In the genomic region with DNA sequence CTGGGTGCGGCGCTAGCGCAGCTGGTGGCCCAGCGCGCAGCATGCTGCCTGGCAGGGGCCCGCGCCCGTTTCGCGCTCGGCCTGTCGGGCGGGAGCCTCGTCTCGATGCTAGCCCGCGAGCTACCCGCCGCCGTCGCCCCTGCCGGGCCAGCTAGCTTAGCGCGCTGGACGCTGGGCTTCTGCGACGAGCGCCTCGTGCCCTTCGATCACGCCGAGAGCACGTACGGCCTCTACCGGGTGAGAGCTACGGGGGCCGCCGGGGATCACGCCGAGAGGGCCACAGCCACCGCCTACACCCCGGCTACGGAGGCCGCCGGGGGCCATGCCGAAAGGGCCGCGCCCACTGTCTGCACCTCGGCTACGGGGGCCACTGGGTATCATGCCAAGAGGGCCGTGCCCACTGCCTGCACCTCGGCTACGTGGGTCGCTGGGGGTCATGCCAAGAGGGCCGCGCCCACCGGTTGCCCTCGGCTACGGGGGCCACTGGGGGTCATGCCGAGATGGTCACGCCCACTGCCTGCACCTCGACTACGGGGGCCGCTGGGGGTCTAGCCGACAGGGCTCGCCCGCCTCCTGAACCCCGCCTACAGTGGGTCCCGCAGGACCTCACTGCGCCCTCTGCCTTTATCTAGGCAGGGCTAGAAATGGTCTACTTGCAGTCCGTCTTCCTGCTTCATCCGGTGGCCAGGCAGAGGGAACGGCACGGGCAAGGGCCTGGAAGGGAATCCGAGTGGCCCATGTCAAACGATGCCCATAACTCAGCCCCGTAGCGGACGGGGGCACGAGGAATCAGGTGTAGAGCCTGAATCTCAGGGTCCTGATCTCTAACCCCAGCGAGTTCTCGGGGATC, we compare ENCODE assay signal across 1 cellular context.
TF ChIP-seq lines count a peak whose summit lies in the region.

No MANE protein-coding gene starts in this region.

TF ChIP-seq in K562, 482 proteins besides CTCF, POLR2A, EP300 and RAD21 (continued from another document and continues in another):
- TF ChIP-seq, protein P1, sequence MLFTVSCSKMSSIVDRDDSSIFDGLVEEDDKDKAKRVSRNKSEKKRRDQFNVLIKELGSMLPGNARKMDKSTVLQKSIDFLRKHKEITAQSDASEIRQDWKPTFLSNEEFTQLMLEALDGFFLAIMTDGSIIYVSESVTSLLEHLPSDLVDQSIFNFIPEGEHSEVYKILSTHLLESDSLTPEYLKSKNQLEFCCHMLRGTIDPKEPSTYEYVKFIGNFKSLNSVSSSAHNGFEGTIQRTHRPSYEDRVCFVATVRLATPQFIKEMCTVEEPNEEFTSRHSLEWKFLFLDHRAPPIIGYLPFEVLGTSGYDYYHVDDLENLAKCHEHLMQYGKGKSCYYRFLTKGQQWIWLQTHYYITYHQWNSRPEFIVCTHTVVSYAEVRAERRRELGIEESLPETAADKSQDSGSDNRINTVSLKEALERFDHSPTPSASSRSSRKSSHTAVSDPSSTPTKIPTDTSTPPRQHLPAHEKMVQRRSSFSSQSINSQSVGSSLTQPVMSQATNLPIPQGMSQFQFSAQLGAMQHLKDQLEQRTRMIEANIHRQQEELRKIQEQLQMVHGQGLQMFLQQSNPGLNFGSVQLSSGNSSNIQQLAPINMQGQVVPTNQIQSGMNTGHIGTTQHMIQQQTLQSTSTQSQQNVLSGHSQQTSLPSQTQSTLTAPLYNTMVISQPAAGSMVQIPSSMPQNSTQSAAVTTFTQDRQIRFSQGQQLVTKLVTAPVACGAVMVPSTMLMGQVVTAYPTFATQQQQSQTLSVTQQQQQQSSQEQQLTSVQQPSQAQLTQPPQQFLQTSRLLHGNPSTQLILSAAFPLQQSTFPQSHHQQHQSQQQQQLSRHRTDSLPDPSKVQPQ (CRISPR knock-in tag; IDR thresholded peaks at IDR 0.05; ENCODE audit: borderline replicate concordance), result no peak
- no peak for TF ChIP-seq ZNF212 (CRISPR knock-in tag; IDR thresholded peaks at IDR 0.05)
- no peak for TF ChIP-seq NR2F6 (CRISPR knock-in tag; IDR thresholded peaks at IDR 0.05)
- no peak for TF ChIP-seq THRAP3 (IDR thresholded peaks at IDR 0.05; ENCODE audit: borderline replicate concordance)
- peak; percentile 85 for TF ChIP-seq TGIF2 (CRISPR knock-in tag; IDR thresholded peaks at IDR 0.05)
- no peak for TF ChIP-seq ZEB2 (IDR thresholded peaks at IDR 0.05)
- TF ChIP-seq SRSF7 (optimal IDR thresholded peaks at IDR 0.05; ENCODE audit: low read depth, low read length), result no peak
- no peak for TF ChIP-seq ZNF140 (CRISPR knock-in tag; IDR thresholded peaks at IDR 0.05)
- TF ChIP-seq MED1 (CRISPR knock-in tag; IDR thresholded peaks at IDR 0.05; ENCODE audit: borderline replicate concordance), result no peak
- TF ChIP-seq HCFC1 (IDR thresholded peaks at IDR 0.05; ENCODE audit: low read depth, low read length), result peak; percentile 57
- TF ChIP-seq, protein P2, sequence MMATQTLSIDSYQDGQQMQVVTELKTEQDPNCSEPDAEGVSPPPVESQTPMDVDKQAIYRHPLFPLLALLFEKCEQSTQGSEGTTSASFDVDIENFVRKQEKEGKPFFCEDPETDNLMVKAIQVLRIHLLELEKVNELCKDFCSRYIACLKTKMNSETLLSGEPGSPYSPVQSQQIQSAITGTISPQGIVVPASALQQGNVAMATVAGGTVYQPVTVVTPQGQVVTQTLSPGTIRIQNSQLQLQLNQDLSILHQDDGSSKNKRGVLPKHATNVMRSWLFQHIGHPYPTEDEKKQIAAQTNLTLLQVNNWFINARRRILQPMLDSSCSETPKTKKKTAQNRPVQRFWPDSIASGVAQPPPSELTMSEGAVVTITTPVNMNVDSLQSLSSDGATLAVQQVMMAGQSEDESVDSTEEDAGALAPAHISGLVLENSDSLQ (IDR thresholded peaks at IDR 0.05), result no peak
- TF ChIP-seq, protein P3, sequence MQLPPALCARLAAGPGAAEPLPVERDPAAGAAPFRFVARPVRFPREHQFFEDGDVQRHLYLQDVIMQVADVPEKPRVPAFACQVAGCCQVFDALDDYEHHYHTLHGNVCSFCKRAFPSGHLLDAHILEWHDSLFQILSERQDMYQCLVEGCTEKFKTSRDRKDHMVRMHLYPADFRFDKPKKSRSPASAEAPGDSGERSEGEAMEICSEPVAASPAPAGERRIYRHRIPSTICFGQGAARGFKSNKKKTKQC (CRISPR knock-in tag; IDR thresholded peaks at IDR 0.05), result peak; percentile 87; the same call in 1 of the 2 replicates
- TF ChIP-seq POLR2H (tag; IDR thresholded peaks at IDR 0.05; ENCODE audit: low read depth), result peak; percentile 58; the same call in 1 of the 2 replicates
- TF ChIP-seq ZNF311 (CRISPR knock-in tag; IDR thresholded peaks at IDR 0.05), result no peak
- TF ChIP-seq, protein P4, sequence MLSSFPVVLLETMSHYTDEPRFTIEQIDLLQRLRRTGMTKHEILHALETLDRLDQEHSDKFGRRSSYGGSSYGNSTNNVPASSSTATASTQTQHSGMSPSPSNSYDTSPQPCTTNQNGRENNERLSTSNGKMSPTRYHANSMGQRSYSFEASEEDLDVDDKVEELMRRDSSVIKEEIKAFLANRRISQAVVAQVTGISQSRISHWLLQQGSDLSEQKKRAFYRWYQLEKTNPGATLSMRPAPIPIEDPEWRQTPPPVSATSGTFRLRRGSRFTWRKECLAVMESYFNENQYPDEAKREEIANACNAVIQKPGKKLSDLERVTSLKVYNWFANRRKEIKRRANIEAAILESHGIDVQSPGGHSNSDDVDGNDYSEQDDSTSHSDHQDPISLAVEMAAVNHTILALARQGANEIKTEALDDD (IDR thresholded peaks at IDR 0.05), result no peak
- TF ChIP-seq YY1 (IDR thresholded peaks at IDR 0.05; ENCODE audit: borderline replicate concordance in 1 of 3, control insufficient read depth in 1 of 3, extremely low read depth in 1 of 3, insufficient read depth in 3 of 3, insufficient read length in 1 of 3, insufficient replicate concordance in 2 of 3, low read depth in 1 of 3, low read length in 2 of 3), result peak in 1 of 3 experiments; percentile 22
- no peak for TF ChIP-seq HNRNPLL (IDR thresholded peaks at IDR 0.05; ENCODE audit: low read depth, low read length, poor library complexity, severe bottlenecking)
- TF ChIP-seq, protein P5, sequence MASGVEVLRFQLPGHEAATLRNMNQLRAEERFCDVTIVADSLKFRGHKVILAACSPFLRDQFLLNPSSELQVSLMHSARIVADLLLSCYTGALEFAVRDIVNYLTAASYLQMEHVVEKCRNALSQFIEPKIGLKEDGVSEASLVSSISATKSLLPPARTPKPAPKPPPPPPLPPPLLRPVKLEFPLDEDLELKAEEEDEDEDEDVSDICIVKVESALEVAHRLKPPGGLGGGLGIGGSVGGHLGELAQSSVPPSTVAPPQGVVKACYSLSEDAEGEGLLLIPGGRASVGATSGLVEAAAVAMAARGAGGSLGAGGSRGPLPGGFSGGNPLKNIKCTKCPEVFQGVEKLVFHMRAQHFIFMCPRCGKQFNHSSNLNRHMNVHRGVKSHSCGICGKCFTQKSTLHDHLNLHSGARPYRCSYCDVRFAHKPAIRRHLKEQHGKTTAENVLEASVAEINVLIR (CRISPR knock-in tag; IDR thresholded peaks at IDR 0.05), result no peak
- TF ChIP-seq PYGO2 (tag; IDR thresholded peaks at IDR 0.05), result no peak
- peak; percentile 41; the same call in 1 of the 2 replicates for TF ChIP-seq NFRKB (IDR thresholded peaks at IDR 0.05; ENCODE audit: low read depth)
- TF ChIP-seq ZNF217 (CRISPR knock-in tag; IDR thresholded peaks at IDR 0.05), result no peak
- no peak for TF ChIP-seq ZFP30 (CRISPR knock-in tag; IDR thresholded peaks at IDR 0.05; ENCODE audit: borderline replicate concordance)
- no peak; the same call in 1 of the 2 replicates for TF ChIP-seq RAD51 (IDR thresholded peaks at IDR 0.05; ENCODE audit: borderline replicate concordance, low read depth)
- no peak for TF ChIP-seq SRF (CRISPR knock-in tag; IDR thresholded peaks at IDR 0.05)
- peak; percentile 69; the same call in 1 of the 2 replicates for TF ChIP-seq MYNN (IDR thresholded peaks at IDR 0.05)
- no peak for TF ChIP-seq MYNN (CRISPR knock-in tag; IDR thresholded peaks at IDR 0.05)
- TF ChIP-seq POLR3A (IDR thresholded peaks at IDR 0.05; ENCODE audit: borderline replicate concordance, extremely low read depth, insufficient read depth, insufficient read length), result no peak
- TF ChIP-seq XRCC4 (IDR thresholded peaks at IDR 0.05; ENCODE audit: extremely low read depth, insufficient read depth, insufficient read length), result no peak
- peak; percentile 79 for TF ChIP-seq ZNF12 (CRISPR knock-in tag; IDR thresholded peaks at IDR 0.05)
- no peak for TF ChIP-seq ZFPM2 (CRISPR knock-in tag; IDR thresholded peaks at IDR 0.05)
- TF ChIP-seq MTA3 (IDR thresholded peaks at IDR 0.05; ENCODE audit: borderline replicate concordance), result peak; percentile 100
- TF ChIP-seq OTX1 (CRISPR knock-in tag; IDR thresholded peaks at IDR 0.05), result no peak
- TF ChIP-seq TAL1 (IDR thresholded peaks at IDR 0.05), result no peak
- TF ChIP-seq POU5F1 (IDR thresholded peaks at IDR 0.05; ENCODE audit: borderline replicate concordance, low read depth, low read length, partially characterized antibody), result peak; percentile 86
- TF ChIP-seq, protein P6, sequence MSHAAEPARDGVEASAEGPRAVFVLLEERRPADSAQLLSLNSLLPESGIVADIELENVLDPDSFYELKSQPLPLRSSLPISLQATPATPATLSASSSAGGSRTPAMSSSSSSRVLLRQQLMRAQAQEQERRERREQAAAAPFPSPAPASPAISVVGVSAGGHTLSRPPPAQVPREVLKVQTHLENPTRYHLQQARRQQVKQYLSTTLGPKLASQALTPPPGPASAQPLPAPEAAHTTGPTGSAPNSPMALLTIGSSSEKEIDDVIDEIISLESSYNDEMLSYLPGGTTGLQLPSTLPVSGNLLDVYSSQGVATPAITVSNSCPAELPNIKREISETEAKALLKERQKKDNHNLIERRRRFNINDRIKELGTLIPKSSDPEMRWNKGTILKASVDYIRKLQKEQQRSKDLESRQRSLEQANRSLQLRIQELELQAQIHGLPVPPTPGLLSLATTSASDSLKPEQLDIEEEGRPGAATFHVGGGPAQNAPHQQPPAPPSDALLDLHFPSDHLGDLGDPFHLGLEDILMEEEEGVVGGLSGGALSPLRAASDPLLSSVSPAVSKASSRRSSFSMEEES (CRISPR knock-in tag; IDR thresholded peaks at IDR 0.05), result no peak
- no peak for TF ChIP-seq CHD4 (IDR thresholded peaks at IDR 0.05; ENCODE audit: insufficient read depth, insufficient replicate concordance, low read depth, low read length, poor library complexity, severe bottlenecking)
- no peak for TF ChIP-seq NFE2 (IDR thresholded peaks at IDR 0.05; ENCODE audit: low read depth)
- 0 out of 2 replicates have a peak, but pooled peaks have one; percentile 50 for TF ChIP-seq HDGF (IDR thresholded peaks at IDR 0.05)
- no peak for TF ChIP-seq CBX2 (IDR thresholded peaks at IDR 0.05; ENCODE audit: insufficient read depth, low read length, poor library complexity, severe bottlenecking)
- TF ChIP-seq HDAC1 (IDR thresholded peaks at IDR 0.05), result peak in 1 of 2 experiments; percentile 83; a peak in 2 of 4 replicates
- TF ChIP-seq NELFE (IDR thresholded peaks at IDR 0.05; ENCODE audit: insufficient read depth, insufficient read length), result no peak
- TF ChIP-seq CREB1 (IDR thresholded peaks at IDR 0.05), result peak; percentile 33; the same call in 1 of the 2 replicates
- peak; percentile 69 for TF ChIP-seq CREB1 (CRISPR knock-in tag; IDR thresholded peaks at IDR 0.05)
- TF ChIP-seq HDAC2 (IDR thresholded peaks at IDR 0.05), result 0 out of 2 replicates have a peak, but pooled peaks have one; percentile 43
- TF ChIP-seq CEBPB (tag; IDR thresholded peaks at IDR 0.05), result no peak
- TF ChIP-seq, protein P7, sequence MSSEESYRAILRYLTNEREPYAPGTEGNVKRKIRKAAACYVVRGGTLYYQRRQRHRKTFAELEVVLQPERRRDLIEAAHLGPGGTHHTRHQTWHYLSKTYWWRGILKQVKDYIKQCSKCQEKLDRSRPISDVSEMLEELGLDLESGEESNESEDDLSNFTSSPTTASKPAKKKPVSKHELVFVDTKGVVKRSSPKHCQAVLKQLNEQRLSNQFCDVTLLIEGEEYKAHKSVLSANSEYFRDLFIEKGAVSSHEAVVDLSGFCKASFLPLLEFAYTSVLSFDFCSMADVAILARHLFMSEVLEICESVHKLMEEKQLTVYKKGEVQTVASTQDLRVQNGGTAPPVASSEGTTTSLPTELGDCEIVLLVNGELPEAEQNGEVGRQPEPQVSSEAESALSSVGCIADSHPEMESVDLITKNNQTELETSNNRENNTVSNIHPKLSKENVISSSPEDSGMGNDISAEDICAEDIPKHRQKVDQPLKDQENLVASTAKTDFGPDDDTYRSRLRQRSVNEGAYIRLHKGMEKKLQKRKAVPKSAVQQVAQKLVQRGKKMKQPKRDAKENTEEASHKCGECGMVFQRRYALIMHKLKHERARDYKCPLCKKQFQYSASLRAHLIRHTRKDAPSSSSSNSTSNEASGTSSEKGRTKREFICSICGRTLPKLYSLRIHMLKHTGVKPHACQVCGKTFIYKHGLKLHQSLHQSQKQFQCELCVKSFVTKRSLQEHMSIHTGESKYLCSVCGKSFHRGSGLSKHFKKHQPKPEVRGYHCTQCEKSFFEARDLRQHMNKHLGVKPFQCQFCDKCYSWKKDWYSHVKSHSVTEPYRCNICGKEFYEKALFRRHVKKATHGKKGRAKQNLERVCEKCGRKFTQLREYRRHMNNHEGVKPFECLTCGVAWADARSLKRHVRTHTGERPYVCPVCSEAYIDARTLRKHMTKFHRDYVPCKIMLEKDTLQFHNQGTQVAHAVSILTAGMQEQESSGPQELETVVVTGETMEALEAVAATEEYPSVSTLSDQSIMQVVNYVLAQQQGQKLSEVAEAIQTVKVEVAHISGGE (CRISPR knock-in tag; IDR thresholded peaks at IDR 0.05), result peak in 1 of 3 experiments; percentile 35; a peak in 1 of 6 replicates
- no peak for TF ChIP-seq ZNF551 (CRISPR knock-in tag; IDR thresholded peaks at IDR 0.05)
- no peak for TF ChIP-seq CREBBP (IDR thresholded peaks at IDR 0.05; ENCODE audit: low read depth, low read length)
- TF ChIP-seq, protein P8, sequence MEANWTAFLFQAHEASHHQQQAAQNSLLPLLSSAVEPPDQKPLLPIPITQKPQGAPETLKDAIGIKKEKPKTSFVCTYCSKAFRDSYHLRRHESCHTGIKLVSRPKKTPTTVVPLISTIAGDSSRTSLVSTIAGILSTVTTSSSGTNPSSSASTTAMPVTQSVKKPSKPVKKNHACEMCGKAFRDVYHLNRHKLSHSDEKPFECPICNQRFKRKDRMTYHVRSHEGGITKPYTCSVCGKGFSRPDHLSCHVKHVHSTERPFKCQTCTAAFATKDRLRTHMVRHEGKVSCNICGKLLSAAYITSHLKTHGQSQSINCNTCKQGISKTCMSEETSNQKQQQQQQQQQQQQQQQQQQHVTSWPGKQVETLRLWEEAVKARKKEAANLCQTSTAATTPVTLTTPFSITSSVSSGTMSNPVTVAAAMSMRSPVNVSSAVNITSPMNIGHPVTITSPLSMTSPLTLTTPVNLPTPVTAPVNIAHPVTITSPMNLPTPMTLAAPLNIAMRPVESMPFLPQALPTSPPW (CRISPR knock-in tag; IDR thresholded peaks at IDR 0.05), result peak; percentile 56
- TF ChIP-seq, protein P9, sequence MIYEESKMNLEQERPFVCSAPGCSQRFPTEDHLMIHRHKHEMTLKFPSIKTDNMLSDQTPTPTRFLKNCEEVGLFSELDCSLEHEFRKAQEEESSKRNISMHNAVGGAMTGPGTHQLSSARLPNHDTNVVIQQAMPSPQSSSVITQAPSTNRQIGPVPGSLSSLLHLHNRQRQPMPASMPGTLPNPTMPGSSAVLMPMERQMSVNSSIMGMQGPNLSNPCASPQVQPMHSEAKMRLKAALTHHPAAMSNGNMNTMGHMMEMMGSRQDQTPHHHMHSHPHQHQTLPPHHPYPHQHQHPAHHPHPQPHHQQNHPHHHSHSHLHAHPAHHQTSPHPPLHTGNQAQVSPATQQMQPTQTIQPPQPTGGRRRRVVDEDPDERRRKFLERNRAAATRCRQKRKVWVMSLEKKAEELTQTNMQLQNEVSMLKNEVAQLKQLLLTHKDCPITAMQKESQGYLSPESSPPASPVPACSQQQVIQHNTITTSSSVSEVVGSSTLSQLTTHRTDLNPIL (CRISPR knock-in tag; IDR thresholded peaks at IDR 0.05), result no peak
- TF ChIP-seq NBN (IDR thresholded peaks at IDR 0.05; ENCODE audit: low read depth), result peak; percentile 66; the same call in 1 of the 2 replicates
- TF ChIP-seq MBD2 (IDR thresholded peaks at IDR 0.05; ENCODE audit: borderline replicate concordance, low read depth), result 0 out of 2 replicates have a peak, but pooled peaks have one; percentile 34
